ENCODE assay signal across 10 cellular contexts in the genomic region with DNA sequence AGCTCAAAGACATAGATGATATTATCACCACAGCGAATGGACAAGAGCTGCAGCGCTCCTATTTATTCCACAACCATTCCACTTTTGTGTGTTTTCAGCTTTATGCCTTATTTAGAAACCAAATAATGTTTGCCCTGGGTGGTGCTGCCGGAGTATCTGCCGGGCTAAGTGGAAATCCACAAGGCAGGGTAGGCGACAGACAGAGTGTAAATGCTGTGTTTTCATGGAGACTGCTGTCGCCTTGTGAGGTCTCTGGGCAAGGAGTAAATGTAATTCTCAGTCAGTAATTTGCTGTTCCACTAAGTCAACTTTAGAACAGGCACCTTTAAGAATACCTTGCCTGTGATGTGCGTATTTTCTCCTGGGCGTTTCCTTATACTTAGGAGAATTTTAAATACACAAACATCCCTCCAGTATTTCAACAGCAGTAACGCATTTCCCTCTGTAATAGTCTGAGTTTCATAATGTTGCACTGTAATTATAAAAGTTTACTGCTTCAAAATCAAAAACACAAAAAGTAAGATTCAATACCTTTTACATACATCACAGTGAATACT.
"Had no signal": no experiment of that assay in that cellular context is flagged by ENCODE, and none has a peak within 500 bp of the region (broad histone marks: within the 10 kb centered on the region; RNA-seq: fewer than 3 reads in every experiment).

No MANE protein-coding gene starts in this region.

- ATAC-seq: activated naive CD4-positive, alpha-beta T cell treated with anti-CD3 and anti-CD28 coated beads, Interleukin-2, amount 50 U/mL, for 72 hours; left lobe of liver; sciatic nerve had no signal

- H3K9me3 Mint-ChIP-seq: naive B cell had no signal

- H3K36me3 Mint-ChIP-seq: activated naive CD4-positive, alpha-beta T cell treated with anti-CD3 and anti-CD28 coated beads, Interleukin-2, amount 50 U/mL, for 72 hours had no signal

- H3K27me3 Mint-ChIP-seq: naive B cell had no signal

- H3K27ac Mint-ChIP-seq: activated naive CD4-positive, alpha-beta T cell treated with anti-CD3 and anti-CD28 coated beads, Interleukin-2, amount 50 U/mL, for 72 hours; naive B cell had no signal

- H3K4me3 Mint-ChIP-seq: naive B cell had no signal

- DNase-seq: activated CD4-positive, alpha-beta T cell treated with anti-CD3 and anti-CD28 coated beads, Interleukin-2, amount 50 U/mL, for 4 hours; activated CD4-positive, CD25-positive, alpha-beta regulatory T cell treated with anti-CD3 and anti-CD28 coated beads, Interleukin-2, amount 50 U/mL, for 72 hours; activated T-cell treated with anti-CD3 and anti-CD28 coated beads, Interleukin-2, amount 50 U/mL, for 1 hour; midbrain; naive B cell; stimulated activated naive CD4-positive, alpha-beta T cell treated with Interleukin-2 at 50 U/mL for 16 hours; T-helper 9 cell had no signal
